19 cellular contexts compared by ENCODE assay signal in genomic region chr20:53283011-53283410, GRCh38.
DNase-seq lines count a peak whose midpoint lies in the region; ATAC-seq, FAIRE-seq and TF ChIP-seq lines count a peak whose summit lies in the region.
"Had no signal": no experiment of that assay in that cellular context is flagged by ENCODE, and none has a peak within 500 bp of the region (broad histone marks: within the 10 kb centered on the region; RNA-seq: fewer than 3 reads in every experiment).

No MANE protein-coding gene starts in this region.

- H3K27me3 ChIP-seq in BE2C (no peaks in the 10 kb centered on the region), NT2/D1 (ENCODE audit: insufficient read depth, insufficient read length) (no peaks in the 10 kb centered on the region), iPS-18a (ENCODE audit: control insufficient read depth, insufficient read depth, low read length) (no peaks in the 10 kb centered on the region)
- H3K27me3 ChIP-seq: BLaER1 treated with 17β-estradiol and CSF1 and Interleukin-3, amounts not matched to agents 10 nM and 100 nM had no signal

- H3K4me1 ChIP-seq in BE2C (no peaks in the 10 kb centered on the region; the same call in 1 of the 2 replicates), NT2/D1 (ENCODE audit: insufficient read depth, insufficient read length) (peaks cover 11% of the 10 kb centered on the region), iPS-18a (ENCODE audit: control insufficient read depth, low read depth, low read length) (peaks cover 35% of the 10 kb centered on the region)
- H3K4me1 ChIP-seq: BLaER1 treated with 17β-estradiol and CSF1 and Interleukin-3, amounts not matched to agents 10 nM and 100 nM had no signal

- no peak for TF ChIP-seq CTCF in BE2C (IDR thresholded peaks at IDR 0.05; ENCODE audit: low read depth, low read length)

- no peak overlapping the region for H3K27ac ChIP-seq in iPS-18a (ENCODE audit: low read length)
- H3K27ac ChIP-seq: BLaER1 treated with 17β-estradiol and CSF1 and Interleukin-3, amounts not matched to agents 10 nM and 100 nM had no signal

- H3K4me3 ChIP-seq in BE2C (ENCODE audit: low read depth, low read length) (peak overlapping the region; percentile 45), NT2/D1 (ENCODE audit: insufficient read length, low read depth) (no peak overlapping the region), iPS-18a (ENCODE audit: low read length) (peak overlapping the region; percentile 20)
- H3K4me3 ChIP-seq: BLaER1 treated with 17β-estradiol and CSF1 and Interleukin-3, amounts not matched to agents 10 nM and 100 nM; K562 had no signal

- no peak for DNase-seq in BE2C
- no peak for DNase-seq in HTR-8/SVneo (ENCODE audit: insufficient read length, low spot score)
- peak; percentile 38 for DNase-seq in NT2/D1 (ENCODE audit: low read depth, low spot score)
- no peak for DNase-seq in NCI-H1105 (lab: John Stamatoyannopoulos, UW)
- no peak for DNase-seq in NK-92 (lab: John Stamatoyannopoulos, UW; ENCODE audit: unreplicated experiment)
- DNase-seq: 8988T; Calu3; CD8-positive, alpha-beta T cell; DND-41; EL; H7; IMR-90 had no signal

- H3K9me3 ChIP-seq in BE2C (no peaks in the 10 kb centered on the region), NT2/D1 (ENCODE audit: insufficient read depth, low read length) (no peaks in the 10 kb centered on the region), iPS-18a (ENCODE audit: control insufficient read depth, low read depth, low read length) (no peaks in the 10 kb centered on the region)

- ATAC-seq in GM21528 (IDR thresholded peaks at IDR 0.05; ENCODE audit: low FRiP score, unreplicated experiment) (no peak), GM21576 (IDR thresholded peaks at IDR 0.05; ENCODE audit: unreplicated experiment) (no peak)
- ATAC-seq: CD8-positive, alpha-beta T cell; K562 had no signal

- no peak overlapping the region for H3K9ac ChIP-seq in NT2/D1 (ENCODE audit: insufficient read length, low read depth)
- no peak overlapping the region for H3K9ac ChIP-seq in iPS-18a (ENCODE audit: low read length)
- H3K9ac ChIP-seq: BLaER1 treated with 17β-estradiol and CSF1 and Interleukin-3, amounts not matched to agents 10 nM and 100 nM had no signal

- peak; percentile 83 for FAIRE-seq in HTR-8/SVneo (lab: Jason Lieb, UNC)
- FAIRE-seq: GM12891, GM19239, K562 had no signal

- no peaks in the 10 kb centered on the region for H3K36me3 ChIP-seq in BE2C
- no peaks in the 10 kb centered on the region for H3K36me3 ChIP-seq in NT2/D1 (ENCODE audit: insufficient read depth, insufficient read length, low read length)
- H3K36me3 ChIP-seq in iPS-18a (ENCODE audit: control insufficient read depth, low read depth, low read length) = no peaks in the 10 kb centered on the region
- H3K36me3 ChIP-seq: BLaER1 treated with 17β-estradiol and CSF1 and Interleukin-3, amounts not matched to agents 10 nM and 100 nM had no signal
